8 cellular contexts compared by ENCODE assay signal in genomic region chr14:31024042-31024480, GRCh38. TPM values are rescaled to one million over a fixed set of nuclear protein-coding genes. Genes with fewer than 3 reads are reported as not detected.
DNase-seq lines count a peak whose midpoint lies in the region; ATAC-seq, FAIRE-seq and TF ChIP-seq lines count a peak whose summit lies in the region.

No MANE protein-coding gene starts in this region.

- ATAC-seq in RWPE2 (ENCODE audit: low read depth), result no peak

- FAIRE-seq in GM12892 (lab: Jason Lieb, UNC), result peak; percentile 14

- TF ChIP-seq POLR2A in GM12892 (IDR thresholded peaks at IDR 0.05; ENCODE audit: low read depth, low read length), result no peak

- no peaks in the 10 kb centered on the region for H3K27me3 ChIP-seq in RWPE2 (ENCODE audit: insufficient read depth, poor library complexity, severe bottlenecking)

- no peaks in the 10 kb centered on the region for H3K9me3 ChIP-seq in RWPE2 (ENCODE audit: severe bottlenecking)

- H3K36me3 ChIP-seq in RWPE2 (ENCODE audit: low read depth), result peaks cover 47% of the 10 kb centered on the region

- DNase-seq in GM12892 (ENCODE audit: insufficient read length) (no peak), RWPE2 (ENCODE audit: low spot score) (no peak), fibroblast of pulmonary artery (ENCODE audit: low read depth) (no peak), renal cortical epithelial cell (ENCODE audit: low read depth) (peak; percentile 43), NCI-H524 (lab: John Stamatoyannopoulos, UW) (no peak), NCI-H2081 (lab: John Stamatoyannopoulos, UW) (no peak), SHP77 (lab: John Stamatoyannopoulos, UW) (no peak), DMS53 treated with DMSO at 0.1 percent for 48 hours (lab: John Stamatoyannopoulos, UW; ENCODE audit: unreplicated experiment) (no peak)

- H3K27ac ChIP-seq in RWPE2 (ENCODE audit: poor library complexity, severe bottlenecking), result no peak overlapping the region

- peaks cover 23% of the 10 kb centered on the region for H3K4me1 ChIP-seq in RWPE2 (ENCODE audit: insufficient read depth, poor library complexity, severe bottlenecking)

- peak overlapping the region; percentile 81 for H3K4me3 ChIP-seq in RWPE2 (ENCODE audit: severe bottlenecking)
- H3K4me3 ChIP-seq in fibroblast of pulmonary artery (replicated peaks; ENCODE audit: low read depth, low read length), result peak overlapping the region; percentile 81

- TF ChIP-seq CTCF in RWPE2 (IDR thresholded peaks at IDR 0.05; ENCODE audit: poor library complexity, severe bottlenecking) (no peak), fibroblast of pulmonary artery (IDR thresholded peaks at IDR 0.05; ENCODE audit: low read length, missing control alignments) (no peak)

RNA-seq across cellular contexts. Expression of gene AP4S1, which starts 1.4 kb away (rescaled TPM):
- 4.6 TPM for polyA plus RNA-seq in GM12892 (2012; ENCODE audit: missing spikeins)
- total RNA-seq in renal cortical epithelial cell, result 4.0 and 5.2 TPM in 2 replicates

RNA-seq across cellular contexts. Expression of gene STRN3, which starts 2.1 kb away (rescaled TPM):
- polyA plus RNA-seq in GM12892 (2012; ENCODE audit: missing spikeins), result 12.6 TPM
- total RNA-seq in renal cortical epithelial cell, result 78.3 and 110 TPM in 2 replicates
